ENCODE assay signal across 14 cellular contexts in the genomic region with DNA sequence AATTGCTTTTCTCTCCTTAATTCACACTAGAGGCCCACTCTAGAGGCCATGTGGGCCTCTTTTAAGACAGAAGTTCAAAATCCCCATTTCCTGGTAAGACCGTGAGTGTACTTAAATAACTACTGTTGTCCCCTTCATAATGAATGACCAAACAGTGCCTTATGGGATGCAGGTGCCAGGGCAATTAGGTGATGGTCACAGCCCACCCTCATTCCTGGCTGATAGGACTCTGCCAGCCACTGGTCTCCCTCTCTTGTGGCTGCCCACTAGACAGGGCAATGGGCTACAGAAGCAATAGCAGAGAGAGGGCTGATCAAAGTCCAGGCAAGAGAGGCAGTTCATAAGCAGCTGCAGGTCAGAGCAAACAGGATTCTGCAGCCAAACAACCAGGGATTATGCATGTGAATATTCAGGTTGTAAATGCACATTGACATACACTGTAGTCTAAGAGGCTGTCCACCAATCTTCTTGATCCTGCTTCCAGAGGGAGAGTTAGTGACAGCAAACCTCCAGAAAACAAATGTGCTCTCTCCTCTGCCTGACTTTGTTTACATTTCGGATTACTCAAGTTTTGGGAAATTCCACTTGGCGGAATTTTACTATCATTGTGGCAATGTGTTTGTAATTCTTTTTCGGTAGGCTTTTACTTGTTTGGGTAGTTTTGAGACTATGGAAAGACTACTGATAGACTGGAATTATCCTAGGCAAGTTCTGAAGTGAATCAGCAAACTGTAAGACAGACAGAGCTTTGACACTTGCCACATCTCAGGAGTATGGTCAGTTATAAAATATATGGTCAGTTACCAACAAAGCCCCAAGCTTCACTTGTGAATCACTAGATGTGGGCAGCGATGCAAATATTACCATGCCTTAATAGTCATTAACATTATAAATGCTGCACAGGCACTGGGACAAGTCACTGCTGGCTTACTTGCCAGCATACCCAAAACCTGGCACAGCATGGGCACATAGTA. TPM values are rescaled to one million over a fixed set of nuclear protein-coding genes. Genes with fewer than 3 reads are reported as not detected.
DNase-seq lines count a peak whose midpoint lies in the region; ATAC-seq and TF ChIP-seq lines count a peak whose summit lies in the region.
"Had no signal": no experiment of that assay in that cellular context is flagged by ENCODE, and none has a peak within 500 bp of the region (broad histone marks: within the 10 kb centered on the region; RNA-seq: fewer than 3 reads in every experiment).

No MANE protein-coding gene starts in this region.

- POLR2A ChIA-PET in CD4-positive, alpha-beta memory T cell (lab: Charles Lee; ENCODE audit: partially characterized antibody): no interaction called here

- H3K4me1 Mint-ChIP-seq in CD4-positive, alpha-beta memory T cell: no peaks in the 10 kb centered on the region
- H3K4me1 Mint-ChIP-seq: activated CD4-positive, alpha-beta T cell treated with anti-CD3 and anti-CD28 coated beads, Interleukin-2, amount 10 ng/mL, durations not matched to agents 7 days and 5 days; stimulated activated naive CD8-positive, alpha-beta T cell treated with anti-CD3 and anti-CD28 coated beads, Interleukin-15, amount 100 ng/mL, for 72 hours had no signal

- no peak overlapping the region for H3K27ac Mint-ChIP-seq in CD4-positive, alpha-beta memory T cell
- H3K27ac Mint-ChIP-seq: activated CD4-positive, alpha-beta T cell treated with anti-CD3 and anti-CD28 coated beads, Interleukin-2, amount 10 ng/mL, durations not matched to agents 7 days and 5 days; activated naive CD8-positive, alpha-beta T cell; stimulated activated naive CD8-positive, alpha-beta T cell treated with anti-CD3 and anti-CD28 coated beads, Interleukin-15, amount 100 ng/mL, for 72 hours had no signal

- H3K9me3 ChIP-seq in colonic mucosa (no peaks in the 10 kb centered on the region), mesodermal cell (ENCODE audit: control insufficient read depth, low read length) (no peaks in the 10 kb centered on the region)
- H3K9me3 ChIP-seq in CD4-positive, alpha-beta memory T cell (ENCODE audit: control insufficient read depth in 1 of 2, low read length in 2 of 2): no peaks in the 10 kb centered on the region

- no peaks in the 10 kb centered on the region for H3K9me3 Mint-ChIP-seq in CD4-positive, alpha-beta memory T cell
- H3K9me3 Mint-ChIP-seq: activated CD4-positive, alpha-beta T cell treated with anti-CD3 and anti-CD28 coated beads, Interleukin-2, amount 10 ng/mL, durations not matched to agents 7 days and 5 days; stimulated activated naive CD8-positive, alpha-beta T cell treated with anti-CD3 and anti-CD28 coated beads, Interleukin-15, amount 100 ng/mL, for 72 hours had no signal

- peaks cover 55% of the 10 kb centered on the region for H3K79me2 ChIP-seq in KMS-11 (ENCODE audit: insufficient read depth, low read depth)

- no peak overlapping the region for H3K9ac ChIP-seq in KMS-11
- H3K9ac ChIP-seq in colonic mucosa (ENCODE audit: low read depth in 2 of 2, low read length in 2 of 2): peak overlapping the region in 1 of 2 donors; percentile 56

- ATAC-seq in HG02938 (IDR thresholded peaks at IDR 0.05; ENCODE audit: unreplicated experiment): no peak
- ATAC-seq: stimulated activated naive CD8-positive, alpha-beta T cell treated with anti-CD3 and anti-CD28 coated beads, Interleukin-15, amount 100 ng/mL, for 72 hours had no signal

- DNase-seq in AG10803 (ENCODE audit: low read depth) (peak; percentile 49), colonic mucosa (peak; percentile 74), COR-L47 (lab: John Stamatoyannopoulos, UW) (no peak), NCI-H2107 (lab: John Stamatoyannopoulos, UW) (no peak)
- no peak for DNase-seq in CD4-positive, alpha-beta memory T cell
- DNase-seq: activated CD4-positive, alpha-beta T cell treated with anti-CD3 and anti-CD28 coated beads, Interleukin-2, amount 10 ng/mL, durations not matched to agents 7 days and 5 days; NCI-H1105 treated with DMSO at 0.1 percent for 48 hours; SHP77; stimulated activated naive CD8-positive, alpha-beta T cell treated with anti-CD3 and anti-CD28 coated beads, Interleukin-15, amount 100 ng/mL, for 72 hours had no signal

- H4K20me1 ChIP-seq in KMS-11 (ENCODE audit: insufficient read depth): no peaks in the 10 kb centered on the region

- H3K4me3 ChIP-seq in AG10803 (ENCODE audit: low read length) (no peak overlapping the region; the same call in 1 of the 2 replicates), KMS-11 (IDR thresholded peaks at IDR 0.05; ENCODE audit: insufficient read depth, low read depth, low read length) (no peak overlapping the region), colonic mucosa (no peak overlapping the region), mesodermal cell (ENCODE audit: extremely low read depth, insufficient read depth, low read length, poor library complexity, severe bottlenecking) (no peak overlapping the region)
- H3K4me3 ChIP-seq in CD4-positive, alpha-beta memory T cell (ENCODE audit: low read length in 2 of 2): no peak overlapping the region

- 87 to 96% methylated on average over 3 to 4 of the region's 5 CpGs for WGBS in mesodermal cell (ENCODE audit: insufficient coverage in 2 of 2), 2 experiments

- H3K4me2 ChIP-seq in KMS-11: 0 out of 2 replicates have a peak overlapping the region, but pooled peaks have one; percentile 9

- H3K36me3 ChIP-seq in KMS-11 (ENCODE audit: insufficient read depth) (no peaks in the 10 kb centered on the region), colonic mucosa (no peaks in the 10 kb centered on the region), mesodermal cell (ENCODE audit: control insufficient read depth, insufficient read depth, low read length) (peaks cover 4% of the 10 kb centered on the region)
- no peaks in the 10 kb centered on the region for H3K36me3 ChIP-seq in CD4-positive, alpha-beta memory T cell (ENCODE audit: insufficient read depth, low read length)

- peaks cover 9% of the 10 kb centered on the region in 2 donors for H3K27me3 Mint-ChIP-seq in CD4-positive, alpha-beta memory T cell
- H3K27me3 Mint-ChIP-seq: activated CD4-positive, alpha-beta T cell treated with anti-CD3 and anti-CD28 coated beads, Interleukin-2, amount 10 ng/mL, durations not matched to agents 7 days and 5 days; stimulated activated naive CD8-positive, alpha-beta T cell treated with anti-CD3 and anti-CD28 coated beads, Interleukin-15, amount 100 ng/mL, for 72 hours had no signal

- TF ChIP-seq CTCF in AG10803 (conservative IDR thresholded peaks at IDR 0.05; ENCODE audit: low read length) (no peak), KMS-11 (conservative IDR thresholded peaks at IDR 0.05; ENCODE audit: low read depth, low read length) (no peak), colonic mucosa (IDR thresholded peaks at IDR 0.05) (no peak)

- no peak overlapping the region for H2AFZ ChIP-seq in KMS-11 (ENCODE audit: low read depth)

- H3K4me3 Mint-ChIP-seq in CD4-positive, alpha-beta memory T cell: no peak overlapping the region
- H3K4me3 Mint-ChIP-seq: activated CD4-positive, alpha-beta T cell treated with anti-CD3 and anti-CD28 coated beads, Interleukin-2, amount 10 ng/mL, durations not matched to agents 7 days and 5 days; activated naive CD8-positive, alpha-beta T cell; stimulated activated naive CD8-positive, alpha-beta T cell treated with anti-CD3 and anti-CD28 coated beads, Interleukin-15, amount 100 ng/mL, for 72 hours had no signal

- CTCF ChIA-PET in CD4-positive, alpha-beta memory T cell (lab: Charles Lee; ENCODE audit: partially characterized antibody): interaction anchor here (1.0 kb wide), 1 partner anchor 12 kb away, joined by 4 read pairs; a partner anchor contains a TSS

- H3K4me1 ChIP-seq in KMS-11 (ENCODE audit: low read depth, poor library complexity, severe bottlenecking): peaks cover 57% of the 10 kb centered on the region
- peaks cover 28% of the 10 kb centered on the region for H3K4me1 ChIP-seq in colonic mucosa
- peaks cover 36% of the 10 kb centered on the region for H3K4me1 ChIP-seq in mesodermal cell (ENCODE audit: control insufficient read depth, insufficient read depth, low read length, poor library complexity, severe bottlenecking)
- no peaks in the 10 kb centered on the region for H3K4me1 ChIP-seq in CD4-positive, alpha-beta memory T cell (ENCODE audit: insufficient read depth, low read length)

- intact Hi-C loops in colonic mucosa (cut with DNase I): no loop called here
- intact Hi-C loops in CD4-positive, alpha-beta memory T cell (cut with micrococcal nuclease): no loop called here

- no peaks in the 10 kb centered on the region for H3K36me3 Mint-ChIP-seq in CD4-positive, alpha-beta memory T cell
- H3K36me3 Mint-ChIP-seq: activated naive CD8-positive, alpha-beta T cell had no signal

- no peak overlapping the region for H3K27ac ChIP-seq in KMS-11
- peak overlapping the region; percentile 78 for H3K27ac ChIP-seq in colonic mucosa
- peak overlapping the region; percentile 55 for H3K27ac ChIP-seq in mesodermal cell (ENCODE audit: low read depth, low read length, severe bottlenecking)
- H3K27ac ChIP-seq in CD4-positive, alpha-beta memory T cell (ENCODE audit: low read depth, low read length): no peak overlapping the region
- H3K27ac ChIP-seq: C4-2B had no signal

- no peaks in the 10 kb centered on the region for H3K27me3 ChIP-seq in KMS-11 (ENCODE audit: insufficient read depth, low read depth)
- no peaks in the 10 kb centered on the region for H3K27me3 ChIP-seq in colonic mucosa
- no peaks in the 10 kb centered on the region for H3K27me3 ChIP-seq in CD4-positive, alpha-beta memory T cell (ENCODE audit: insufficient read depth, low read length)

RNA-seq across cellular contexts. Expression of a gene that starts 12.8 kb away (rescaled TPM):
- total RNA-seq in colonic mucosa: 100 to 1,000 TPM in 1 of 2 donors, 10 to 100 TPM in 1; 94.1 to 117 TPM
- polyA plus RNA-seq in mesodermal cell (2013, experiment 1 of 2): 39.4 TPM
- polyA plus RNA-seq in mesodermal cell (2013, experiment 2 of 2): 37.1 TPM
- total RNA-seq in CD4-positive, alpha-beta memory T cell: under 1 TPM; 0.47 to 0.61 TPM
- 1 to 10 TPM in 1 of 2 donors, not detected in 1; 1.5 TPM for polyA plus RNA-seq in CD4-positive, alpha-beta memory T cell

Comparison
In these comparisons a context has a peak if more than half of its experiments do, and no peak if none do; other contexts are left out.
1. DNase-seq: peak in AG10803 (single experiment) and colonic mucosa (single experiment); none in CD4-positive, alpha-beta memory T cell (0 of 5), COR-L47 (single experiment) and NCI-H2107 (single experiment).
2. H3K27ac ChIP-seq: peak in colonic mucosa (single experiment) and mesodermal cell (single experiment); none in KMS-11 (single experiment) and CD4-positive, alpha-beta memory T cell (single experiment).
3. RNA of a gene that starts 12.8 kb away (total RNA-seq): 94.1 to 117 TPM in colonic mucosa; 0.47 to 0.61 TPM in CD4-positive, alpha-beta memory T cell; every median in the first group is over 10 times any median in the second.